In genomic region chr5:153902026-153902425, GRCh38 we compare ENCODE assay signal across 19 cellular contexts.
"Had no signal": no experiment of that assay in that cellular context is flagged by ENCODE, and none has a peak within 500 bp of the region (broad histone marks: within the 10 kb centered on the region; RNA-seq: fewer than 3 reads in every experiment).

No MANE protein-coding gene starts in this region.

- H3K27ac ChIP-seq: body of pancreas, right lobe of liver, spleen, upper lobe of right lung had no signal

- DNase-seq: activated CD4-positive, alpha-beta memory T cell treated with anti-CD3 and anti-CD28 coated beads for 36 hours; activated CD4-positive, alpha-beta T cell treated with anti-CD3 and anti-CD28 coated beads for 1 hour; activated CD8-positive, alpha-beta memory T cell treated with anti-CD3 and anti-CD28 coated beads, Interleukin-2, amount 10 ng/mL, durations not matched to agents 7 days and 5 days; activated naive CD4-positive, alpha-beta T cell treated with anti-CD3 and anti-CD28 coated beads for 36 hours; activated T-cell treated with anti-CD3 and anti-CD28 coated beads, Interleukin-2, amount 50 U/mL, for 1 hour; body of pancreas; central memory CD4-positive, alpha-beta T cell; cortex of kidney; effector memory CD8-positive, alpha-beta T cell; hippocampal formation; kidney; nephron progenitor cell; occipital lobe; right lobe of liver; spleen; stimulated activated CD4-positive, alpha-beta T cell treated with anti-CD3 and anti-CD28 coated beads, Interleukin-1b, Interleukin-23, amount 100 ng/mL, for 48 hours; stimulated activated naive CD8-positive, alpha-beta T cell treated with anti-CD3 and anti-CD28 coated beads, Interleukin-15, amount 100 ng/mL, for 72 hours; T-helper 1 cell; upper lobe of right lung had no signal

- H3K4me1 ChIP-seq: body of pancreas, right lobe of liver, spleen had no signal

- H3K27me3 ChIP-seq: body of pancreas, right lobe of liver, spleen, upper lobe of right lung had no signal

- ATAC-seq: activated CD8-positive, alpha-beta memory T cell treated with anti-CD3 and anti-CD28 coated beads, Interleukin-2, amount 10 ng/mL, durations not matched to agents 7 days and 5 days; body of pancreas; effector memory CD8-positive, alpha-beta T cell; right lobe of liver; stimulated activated naive CD8-positive, alpha-beta T cell treated with anti-CD3 and anti-CD28 coated beads, Interleukin-15, amount 100 ng/mL, for 72 hours; upper lobe of right lung had no signal

- H3K36me3 ChIP-seq: right lobe of liver, spleen, upper lobe of right lung had no signal

- H3K4me3 ChIP-seq: body of pancreas, right lobe of liver, spleen, upper lobe of right lung had no signal

- H3K9me3 ChIP-seq: body of pancreas, right lobe of liver, spleen, upper lobe of right lung had no signal
